Comparison of ENCODE assay signal across 10 cellular contexts in the genomic region with DNA sequence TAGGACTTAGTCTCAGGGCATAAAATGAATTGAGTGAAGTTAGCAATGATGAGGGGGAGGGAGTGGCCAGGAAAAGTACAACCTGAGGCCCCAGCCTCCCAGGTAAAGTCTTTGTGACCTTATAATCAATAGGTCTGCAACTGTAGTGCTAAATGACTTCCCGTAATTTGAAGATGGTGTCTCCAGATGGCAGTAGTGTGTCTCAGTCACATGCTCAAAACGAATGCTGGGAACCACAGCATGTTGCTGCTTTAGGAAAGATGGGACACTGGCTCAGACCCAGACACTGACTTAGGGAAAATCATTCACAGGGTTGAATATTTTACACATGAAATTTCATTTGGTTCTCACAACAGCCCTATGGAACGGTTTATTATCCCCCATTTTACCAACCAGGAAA. TPM values are rescaled to one million over a fixed set of nuclear protein-coding genes. Genes with fewer than 3 reads are reported as not detected.
DNase-seq lines count a peak whose midpoint lies in the region; FAIRE-seq lines count a peak whose summit lies in the region.
"Had no signal": no experiment of that assay in that cellular context is flagged by ENCODE, and none has a peak within 500 bp of the region (broad histone marks: within the 10 kb centered on the region; RNA-seq: fewer than 3 reads in every experiment).

No MANE protein-coding gene starts in this region.

- no peaks in the 10 kb centered on the region for H3K9me3 ChIP-seq in small intestine (ENCODE audit: control insufficient read depth, low read depth)

- no peak for FAIRE-seq in small intestine (lab: Jason Lieb, UNC)

- 17 to 21% (median 19%) methylated on average over 3 of the region's 3 CpGs for WGBS in small intestine, 3 donors

- no peak overlapping the region for H3K27ac ChIP-seq in small intestine (ENCODE audit: low read depth in 1 of 2, low read length in 1 of 2)

- no peaks in the 10 kb centered on the region for H3K36me3 ChIP-seq in small intestine (ENCODE audit: control insufficient read depth in 2 of 2, insufficient read depth in 2 of 2, low read length in 2 of 2)

- H3K4me3 ChIP-seq in small intestine (ENCODE audit: low read depth in 1 of 2, low read length in 2 of 2), result no peak overlapping the region

- peaks cover 0 to 2% of the 10 kb centered on the region in 2 donors for H3K27me3 ChIP-seq in small intestine (ENCODE audit: control insufficient read depth in 2 of 2, insufficient read depth in 2 of 2, low read length in 2 of 2)

- DNase-seq in NCI-H1105 treated with DMSO at 0.1 percent for 48 hours (lab: John Stamatoyannopoulos, UW) (peak; percentile 25), NCI-H1105 (lab: John Stamatoyannopoulos, UW) (no peak), NCI-H2227 (lab: John Stamatoyannopoulos, UW; ENCODE audit: unreplicated experiment) (peak; percentile 14), dermis blood vessel endothelial cell (peak; percentile 58), small intestine (peak; percentile 53), SKM-1 treated with dmso at 0.1 percent for 144 hours (lab: John Stamatoyannopoulos, UW; ENCODE audit: unreplicated experiment) (no peak), cerebellum (ENCODE audit: low spot score) (no peak), T-helper 2 cell (no peak)
- DNase-seq: activated T-cell treated with anti-CD3 and anti-CD28 coated beads, Interleukin-2, amount 50 U/mL, for 24 hours; natural killer cell had no signal

- H3K4me1 ChIP-seq in small intestine (ENCODE audit: control insufficient read depth in 2 of 2, insufficient read depth in 1 of 2, low read depth in 1 of 2, low read length in 1 of 2), result peaks cover 0 to 5% of the 10 kb centered on the region in 2 donors

RNA-seq across cellular contexts. Expression of gene SRPX2, which starts 10.3 kb away (rescaled TPM):
- total RNA-seq in dermis blood vessel endothelial cell, result 21.8 and 22.0 TPM in 2 replicates
- polyA plus RNA-seq in small intestine, result 1 to 10 TPM in 1 of 3 donors, under 1 TPM in 1, not detected in 1; 0.54 to 5.5 TPM
- 1.4 TPM for total RNA-seq in cerebellum
- total RNA-seq: natural killer cell had no signal

RNA-seq across cellular contexts. Expression of gene TSPAN6, which starts 17.6 kb away (rescaled TPM):
- total RNA-seq in dermis blood vessel endothelial cell, result 56.4 and 79.0 TPM in 2 replicates
- 10 to 100 TPM in 1 of 3 donors, 1 to 10 TPM in 2; 8.1 to 26.4 (median 9.8) TPM for polyA plus RNA-seq in small intestine
- 34.5 TPM for total RNA-seq in cerebellum
- total RNA-seq: natural killer cell had no signal

Comparison
In these comparisons a context has a peak if more than half of its experiments do, and no peak if none do; other contexts are left out.
1. DNase-seq: peak in NCI-H1105 treated with DMSO at 0.1 percent for 48 hours (single experiment), NCI-H2227 (single experiment), dermis blood vessel endothelial cell (single experiment) and small intestine (single experiment); none in NCI-H1105 (single experiment), SKM-1 treated with dmso at 0.1 percent for 144 hours (single experiment), cerebellum (single experiment) and T-helper 2 cell (0 of 5).